1 cellular context compared by ENCODE assay signal in the genomic region with DNA sequence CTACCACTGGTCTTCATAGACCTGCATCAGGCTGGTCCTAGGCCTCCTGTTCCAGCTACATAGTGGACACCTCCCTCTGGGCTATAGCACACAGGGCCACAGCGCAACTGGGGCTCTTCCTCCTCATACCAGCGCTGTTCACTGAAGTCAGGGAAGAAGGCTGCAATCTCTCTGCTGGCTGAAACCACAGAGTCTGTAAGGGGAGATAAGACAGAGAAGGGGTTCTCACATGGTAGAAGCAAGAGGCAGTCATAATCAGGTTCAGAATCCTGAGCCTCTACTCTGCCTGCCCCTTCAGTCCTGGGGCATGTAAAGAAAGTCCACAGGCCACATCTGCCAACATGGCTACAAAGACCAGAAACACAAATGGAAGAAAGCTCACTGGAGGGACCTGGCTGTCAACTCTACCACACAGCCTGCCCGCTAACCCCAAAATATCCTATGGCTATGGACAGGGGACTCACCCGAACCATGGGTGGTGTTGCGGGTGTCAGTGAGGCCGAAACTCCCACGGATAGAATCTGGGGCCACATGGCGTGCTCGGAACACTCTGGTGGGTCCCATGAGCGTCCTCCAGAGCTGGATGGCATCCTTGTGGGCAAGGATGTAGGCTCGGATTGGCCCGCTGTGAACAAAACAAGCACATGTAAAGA.
TF ChIP-seq lines count a peak whose summit lies in the region.

No MANE protein-coding gene starts in this region.

TF ChIP-seq in K562, 482 proteins besides CTCF, POLR2A, EP300 and RAD21 (continues in another document):
- no peak for TF ChIP-seq ZBED1 (IDR thresholded peaks at IDR 0.05)
- no peak for TF ChIP-seq NFE2 (IDR thresholded peaks at IDR 0.05; ENCODE audit: low read depth)
- TF ChIP-seq GATA2 (CRISPR knock-in tag; IDR thresholded peaks at IDR 0.05), result peak; percentile 91
- TF ChIP-seq ZNF23 (CRISPR knock-in tag; IDR thresholded peaks at IDR 0.05), result no peak
- no peak for TF ChIP-seq MYBL2 (IDR thresholded peaks at IDR 0.05; ENCODE audit: low read depth)
- TF ChIP-seq MYBL2 (CRISPR knock-in tag; IDR thresholded peaks at IDR 0.05; ENCODE audit: borderline replicate concordance), result no peak
- TF ChIP-seq, protein P1, sequence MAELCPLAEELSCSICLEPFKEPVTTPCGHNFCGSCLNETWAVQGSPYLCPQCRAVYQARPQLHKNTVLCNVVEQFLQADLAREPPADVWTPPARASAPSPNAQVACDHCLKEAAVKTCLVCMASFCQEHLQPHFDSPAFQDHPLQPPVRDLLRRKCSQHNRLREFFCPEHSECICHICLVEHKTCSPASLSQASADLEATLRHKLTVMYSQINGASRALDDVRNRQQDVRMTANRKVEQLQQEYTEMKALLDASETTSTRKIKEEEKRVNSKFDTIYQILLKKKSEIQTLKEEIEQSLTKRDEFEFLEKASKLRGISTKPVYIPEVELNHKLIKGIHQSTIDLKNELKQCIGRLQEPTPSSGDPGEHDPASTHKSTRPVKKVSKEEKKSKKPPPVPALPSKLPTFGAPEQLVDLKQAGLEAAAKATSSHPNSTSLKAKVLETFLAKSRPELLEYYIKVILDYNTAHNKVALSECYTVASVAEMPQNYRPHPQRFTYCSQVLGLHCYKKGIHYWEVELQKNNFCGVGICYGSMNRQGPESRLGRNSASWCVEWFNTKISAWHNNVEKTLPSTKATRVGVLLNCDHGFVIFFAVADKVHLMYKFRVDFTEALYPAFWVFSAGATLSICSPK (IDR thresholded peaks at IDR 0.05; ENCODE audit: borderline replicate concordance), result no peak
- TF ChIP-seq, protein P2, sequence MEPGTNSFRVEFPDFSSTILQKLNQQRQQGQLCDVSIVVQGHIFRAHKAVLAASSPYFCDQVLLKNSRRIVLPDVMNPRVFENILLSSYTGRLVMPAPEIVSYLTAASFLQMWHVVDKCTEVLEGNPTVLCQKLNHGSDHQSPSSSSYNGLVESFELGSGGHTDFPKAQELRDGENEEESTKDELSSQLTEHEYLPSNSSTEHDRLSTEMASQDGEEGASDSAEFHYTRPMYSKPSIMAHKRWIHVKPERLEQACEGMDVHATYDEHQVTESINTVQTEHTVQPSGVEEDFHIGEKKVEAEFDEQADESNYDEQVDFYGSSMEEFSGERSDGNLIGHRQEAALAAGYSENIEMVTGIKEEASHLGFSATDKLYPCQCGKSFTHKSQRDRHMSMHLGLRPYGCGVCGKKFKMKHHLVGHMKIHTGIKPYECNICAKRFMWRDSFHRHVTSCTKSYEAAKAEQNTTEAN (CRISPR knock-in tag; IDR thresholded peaks at IDR 0.05), result no peak
- TF ChIP-seq, protein P3, sequence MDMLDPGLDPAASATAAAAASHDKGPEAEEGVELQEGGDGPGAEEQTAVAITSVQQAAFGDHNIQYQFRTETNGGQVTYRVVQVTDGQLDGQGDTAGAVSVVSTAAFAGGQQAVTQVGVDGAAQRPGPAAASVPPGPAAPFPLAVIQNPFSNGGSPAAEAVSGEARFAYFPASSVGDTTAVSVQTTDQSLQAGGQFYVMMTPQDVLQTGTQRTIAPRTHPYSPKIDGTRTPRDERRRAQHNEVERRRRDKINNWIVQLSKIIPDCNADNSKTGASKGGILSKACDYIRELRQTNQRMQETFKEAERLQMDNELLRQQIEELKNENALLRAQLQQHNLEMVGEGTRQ (CRISPR knock-in tag; IDR thresholded peaks at IDR 0.05), result no peak
- peak; percentile 67 to 78; a peak in 3 of 4 replicates for TF ChIP-seq RCOR1 (IDR thresholded peaks at IDR 0.05; ENCODE audit: borderline replicate concordance in 1 of 2, low read depth in 2 of 2, low read length in 2 of 2)
- TF ChIP-seq ZNF780A (CRISPR knock-in tag; IDR thresholded peaks at IDR 0.05), result no peak
- TF ChIP-seq NFRKB (IDR thresholded peaks at IDR 0.05; ENCODE audit: low read depth), result no peak
- no peak for TF ChIP-seq RFX1 (IDR thresholded peaks at IDR 0.05)
- TF ChIP-seq, protein P4, sequence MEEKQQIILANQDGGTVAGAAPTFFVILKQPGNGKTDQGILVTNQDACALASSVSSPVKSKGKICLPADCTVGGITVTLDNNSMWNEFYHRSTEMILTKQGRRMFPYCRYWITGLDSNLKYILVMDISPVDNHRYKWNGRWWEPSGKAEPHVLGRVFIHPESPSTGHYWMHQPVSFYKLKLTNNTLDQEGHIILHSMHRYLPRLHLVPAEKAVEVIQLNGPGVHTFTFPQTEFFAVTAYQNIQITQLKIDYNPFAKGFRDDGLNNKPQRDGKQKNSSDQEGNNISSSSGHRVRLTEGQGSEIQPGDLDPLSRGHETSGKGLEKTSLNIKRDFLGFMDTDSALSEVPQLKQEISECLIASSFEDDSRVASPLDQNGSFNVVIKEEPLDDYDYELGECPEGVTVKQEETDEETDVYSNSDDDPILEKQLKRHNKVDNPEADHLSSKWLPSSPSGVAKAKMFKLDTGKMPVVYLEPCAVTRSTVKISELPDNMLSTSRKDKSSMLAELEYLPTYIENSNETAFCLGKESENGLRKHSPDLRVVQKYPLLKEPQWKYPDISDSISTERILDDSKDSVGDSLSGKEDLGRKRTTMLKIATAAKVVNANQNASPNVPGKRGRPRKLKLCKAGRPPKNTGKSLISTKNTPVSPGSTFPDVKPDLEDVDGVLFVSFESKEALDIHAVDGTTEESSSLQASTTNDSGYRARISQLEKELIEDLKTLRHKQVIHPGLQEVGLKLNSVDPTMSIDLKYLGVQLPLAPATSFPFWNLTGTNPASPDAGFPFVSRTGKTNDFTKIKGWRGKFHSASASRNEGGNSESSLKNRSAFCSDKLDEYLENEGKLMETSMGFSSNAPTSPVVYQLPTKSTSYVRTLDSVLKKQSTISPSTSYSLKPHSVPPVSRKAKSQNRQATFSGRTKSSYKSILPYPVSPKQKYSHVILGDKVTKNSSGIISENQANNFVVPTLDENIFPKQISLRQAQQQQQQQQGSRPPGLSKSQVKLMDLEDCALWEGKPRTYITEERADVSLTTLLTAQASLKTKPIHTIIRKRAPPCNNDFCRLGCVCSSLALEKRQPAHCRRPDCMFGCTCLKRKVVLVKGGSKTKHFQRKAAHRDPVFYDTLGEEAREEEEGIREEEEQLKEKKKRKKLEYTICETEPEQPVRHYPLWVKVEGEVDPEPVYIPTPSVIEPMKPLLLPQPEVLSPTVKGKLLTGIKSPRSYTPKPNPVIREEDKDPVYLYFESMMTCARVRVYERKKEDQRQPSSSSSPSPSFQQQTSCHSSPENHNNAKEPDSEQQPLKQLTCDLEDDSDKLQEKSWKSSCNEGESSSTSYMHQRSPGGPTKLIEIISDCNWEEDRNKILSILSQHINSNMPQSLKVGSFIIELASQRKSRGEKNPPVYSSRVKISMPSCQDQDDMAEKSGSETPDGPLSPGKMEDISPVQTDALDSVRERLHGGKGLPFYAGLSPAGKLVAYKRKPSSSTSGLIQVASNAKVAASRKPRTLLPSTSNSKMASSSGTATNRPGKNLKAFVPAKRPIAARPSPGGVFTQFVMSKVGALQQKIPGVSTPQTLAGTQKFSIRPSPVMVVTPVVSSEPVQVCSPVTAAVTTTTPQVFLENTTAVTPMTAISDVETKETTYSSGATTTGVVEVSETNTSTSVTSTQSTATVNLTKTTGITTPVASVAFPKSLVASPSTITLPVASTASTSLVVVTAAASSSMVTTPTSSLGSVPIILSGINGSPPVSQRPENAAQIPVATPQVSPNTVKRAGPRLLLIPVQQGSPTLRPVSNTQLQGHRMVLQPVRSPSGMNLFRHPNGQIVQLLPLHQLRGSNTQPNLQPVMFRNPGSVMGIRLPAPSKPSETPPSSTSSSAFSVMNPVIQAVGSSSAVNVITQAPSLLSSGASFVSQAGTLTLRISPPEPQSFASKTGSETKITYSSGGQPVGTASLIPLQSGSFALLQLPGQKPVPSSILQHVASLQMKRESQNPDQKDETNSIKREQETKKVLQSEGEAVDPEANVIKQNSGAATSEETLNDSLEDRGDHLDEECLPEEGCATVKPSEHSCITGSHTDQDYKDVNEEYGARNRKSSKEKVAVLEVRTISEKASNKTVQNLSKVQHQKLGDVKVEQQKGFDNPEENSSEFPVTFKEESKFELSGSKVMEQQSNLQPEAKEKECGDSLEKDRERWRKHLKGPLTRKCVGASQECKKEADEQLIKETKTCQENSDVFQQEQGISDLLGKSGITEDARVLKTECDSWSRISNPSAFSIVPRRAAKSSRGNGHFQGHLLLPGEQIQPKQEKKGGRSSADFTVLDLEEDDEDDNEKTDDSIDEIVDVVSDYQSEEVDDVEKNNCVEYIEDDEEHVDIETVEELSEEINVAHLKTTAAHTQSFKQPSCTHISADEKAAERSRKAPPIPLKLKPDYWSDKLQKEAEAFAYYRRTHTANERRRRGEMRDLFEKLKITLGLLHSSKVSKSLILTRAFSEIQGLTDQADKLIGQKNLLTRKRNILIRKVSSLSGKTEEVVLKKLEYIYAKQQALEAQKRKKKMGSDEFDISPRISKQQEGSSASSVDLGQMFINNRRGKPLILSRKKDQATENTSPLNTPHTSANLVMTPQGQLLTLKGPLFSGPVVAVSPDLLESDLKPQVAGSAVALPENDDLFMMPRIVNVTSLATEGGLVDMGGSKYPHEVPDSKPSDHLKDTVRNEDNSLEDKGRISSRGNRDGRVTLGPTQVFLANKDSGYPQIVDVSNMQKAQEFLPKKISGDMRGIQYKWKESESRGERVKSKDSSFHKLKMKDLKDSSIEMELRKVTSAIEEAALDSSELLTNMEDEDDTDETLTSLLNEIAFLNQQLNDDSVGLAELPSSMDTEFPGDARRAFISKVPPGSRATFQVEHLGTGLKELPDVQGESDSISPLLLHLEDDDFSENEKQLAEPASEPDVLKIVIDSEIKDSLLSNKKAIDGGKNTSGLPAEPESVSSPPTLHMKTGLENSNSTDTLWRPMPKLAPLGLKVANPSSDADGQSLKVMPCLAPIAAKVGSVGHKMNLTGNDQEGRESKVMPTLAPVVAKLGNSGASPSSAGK (IDR thresholded peaks at IDR 0.05), result peak; percentile 74
- TF ChIP-seq SMAD2 (IDR thresholded peaks at IDR 0.05; ENCODE audit: low read depth, low read length), result no peak
- TF ChIP-seq, protein P5, sequence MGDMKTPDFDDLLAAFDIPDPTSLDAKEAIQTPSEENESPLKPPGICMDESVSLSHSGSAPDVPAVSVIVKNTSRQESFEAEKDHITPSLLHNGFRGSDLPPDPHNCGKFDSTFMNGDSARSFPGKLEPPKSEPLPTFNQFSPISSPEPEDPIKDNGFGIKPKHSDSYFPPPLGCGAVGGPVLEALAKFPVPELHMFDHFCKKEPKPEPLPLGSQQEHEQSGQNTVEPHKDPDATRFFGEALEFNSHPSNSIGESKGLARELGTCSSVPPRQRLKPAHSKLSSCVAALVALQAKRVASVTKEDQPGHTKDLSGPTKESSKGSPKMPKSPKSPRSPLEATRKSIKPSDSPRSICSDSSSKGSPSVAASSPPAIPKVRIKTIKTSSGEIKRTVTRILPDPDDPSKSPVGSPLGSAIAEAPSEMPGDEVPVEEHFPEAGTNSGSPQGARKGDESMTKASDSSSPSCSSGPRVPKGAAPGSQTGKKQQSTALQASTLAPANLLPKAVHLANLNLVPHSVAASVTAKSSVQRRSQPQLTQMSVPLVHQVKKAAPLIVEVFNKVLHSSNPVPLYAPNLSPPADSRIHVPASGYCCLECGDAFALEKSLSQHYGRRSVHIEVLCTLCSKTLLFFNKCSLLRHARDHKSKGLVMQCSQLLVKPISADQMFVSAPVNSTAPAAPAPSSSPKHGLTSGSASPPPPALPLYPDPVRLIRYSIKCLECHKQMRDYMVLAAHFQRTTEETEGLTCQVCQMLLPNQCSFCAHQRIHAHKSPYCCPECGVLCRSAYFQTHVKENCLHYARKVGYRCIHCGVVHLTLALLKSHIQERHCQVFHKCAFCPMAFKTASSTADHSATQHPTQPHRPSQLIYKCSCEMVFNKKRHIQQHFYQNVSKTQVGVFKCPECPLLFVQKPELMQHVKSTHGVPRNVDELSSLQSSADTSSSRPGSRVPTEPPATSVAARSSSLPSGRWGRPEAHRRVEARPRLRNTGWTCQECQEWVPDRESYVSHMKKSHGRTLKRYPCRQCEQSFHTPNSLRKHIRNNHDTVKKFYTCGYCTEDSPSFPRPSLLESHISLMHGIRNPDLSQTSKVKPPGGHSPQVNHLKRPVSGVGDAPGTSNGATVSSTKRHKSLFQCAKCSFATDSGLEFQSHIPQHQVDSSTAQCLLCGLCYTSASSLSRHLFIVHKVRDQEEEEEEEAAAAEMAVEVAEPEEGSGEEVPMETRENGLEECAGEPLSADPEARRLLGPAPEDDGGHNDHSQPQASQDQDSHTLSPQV (IDR thresholded peaks at IDR 0.05), result 0 out of 2 replicates have a peak, but pooled peaks have one; percentile 17
- TF ChIP-seq, protein P6, sequence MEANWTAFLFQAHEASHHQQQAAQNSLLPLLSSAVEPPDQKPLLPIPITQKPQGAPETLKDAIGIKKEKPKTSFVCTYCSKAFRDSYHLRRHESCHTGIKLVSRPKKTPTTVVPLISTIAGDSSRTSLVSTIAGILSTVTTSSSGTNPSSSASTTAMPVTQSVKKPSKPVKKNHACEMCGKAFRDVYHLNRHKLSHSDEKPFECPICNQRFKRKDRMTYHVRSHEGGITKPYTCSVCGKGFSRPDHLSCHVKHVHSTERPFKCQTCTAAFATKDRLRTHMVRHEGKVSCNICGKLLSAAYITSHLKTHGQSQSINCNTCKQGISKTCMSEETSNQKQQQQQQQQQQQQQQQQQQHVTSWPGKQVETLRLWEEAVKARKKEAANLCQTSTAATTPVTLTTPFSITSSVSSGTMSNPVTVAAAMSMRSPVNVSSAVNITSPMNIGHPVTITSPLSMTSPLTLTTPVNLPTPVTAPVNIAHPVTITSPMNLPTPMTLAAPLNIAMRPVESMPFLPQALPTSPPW (CRISPR knock-in tag; IDR thresholded peaks at IDR 0.05), result peak; percentile 16; the same call in 1 of the 2 replicates
- no peak for TF ChIP-seq STAG1 (CRISPR knock-in tag; IDR thresholded peaks at IDR 0.05; ENCODE audit: borderline replicate concordance)
- TF ChIP-seq SOX6 (IDR thresholded peaks at IDR 0.05), result peak; percentile 67
- TF ChIP-seq TRIM24 (IDR thresholded peaks at IDR 0.05), result no peak
- peak; percentile 77 for TF ChIP-seq ZNF766 (CRISPR knock-in tag; conservative IDR thresholded peaks at IDR 0.05)
- 0 out of 2 replicates have a peak, but pooled peaks have one; percentile 21 for TF ChIP-seq NFIC (IDR thresholded peaks at IDR 0.05)
- no peak for TF ChIP-seq HLTF (IDR thresholded peaks at IDR 0.05)
- TF ChIP-seq, protein P7, sequence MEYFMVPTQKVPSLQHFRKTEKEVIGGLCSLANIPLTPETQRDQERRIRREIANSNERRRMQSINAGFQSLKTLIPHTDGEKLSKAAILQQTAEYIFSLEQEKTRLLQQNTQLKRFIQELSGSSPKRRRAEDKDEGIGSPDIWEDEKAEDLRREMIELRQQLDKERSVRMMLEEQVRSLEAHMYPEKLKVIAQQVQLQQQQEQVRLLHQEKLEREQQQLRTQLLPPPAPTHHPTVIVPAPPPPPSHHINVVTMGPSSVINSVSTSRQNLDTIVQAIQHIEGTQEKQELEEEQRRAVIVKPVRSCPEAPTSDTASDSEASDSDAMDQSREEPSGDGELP (CRISPR knock-in tag; IDR thresholded peaks at IDR 0.05; ENCODE audit: borderline replicate concordance), result peak; percentile 65; the same call in 1 of the 2 replicates
- no peak for TF ChIP-seq SRSF9 (IDR thresholded peaks at IDR 0.05; ENCODE audit: borderline replicate concordance, low read depth, low read length)
